In the genomic region with DNA sequence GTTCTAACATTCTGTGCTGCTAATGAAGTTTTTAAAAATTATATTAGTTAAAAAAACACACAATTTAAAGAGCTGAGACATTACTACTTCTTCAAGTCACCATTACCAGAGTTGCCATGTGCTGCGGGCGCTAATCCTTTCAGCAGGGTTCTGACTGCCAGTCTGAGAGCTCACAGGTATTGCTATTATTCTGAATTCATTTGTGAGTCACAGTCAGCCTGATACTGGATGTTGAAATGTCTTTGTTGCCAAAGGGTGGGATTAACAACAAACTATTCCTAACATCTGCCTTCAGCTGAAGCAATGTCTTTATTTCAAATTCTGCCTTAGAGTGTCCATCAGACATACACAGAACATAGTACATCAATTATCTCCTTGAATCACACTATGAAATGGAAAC, we compare ENCODE assay signal across 26 cellular contexts.
"Had no signal": no experiment of that assay in that cellular context is flagged by ENCODE, and none has a peak within 500 bp of the region (broad histone marks: within the 10 kb centered on the region; RNA-seq: fewer than 3 reads in every experiment).

No MANE protein-coding gene starts in this region.

- H3K27ac ChIP-seq: SJCRH30, WERI-Rb-1 had no signal

- H3K9ac ChIP-seq: SK-N-SH had no signal

- H3K4me1 Mint-ChIP-seq: activated naive CD4-positive, alpha-beta T cell treated with anti-CD3 and anti-CD28 coated beads, Interleukin-2, amount 10 ng/mL, durations not matched to agents 7 days and 5 days; activated naive CD8-positive, alpha-beta T cell treated with anti-CD3 and anti-CD28 coated beads for 36 hours; central memory CD8-positive, alpha-beta T cell had no signal

- H3K4me1 ChIP-seq: SJCRH30 had no signal

- DNase-seq: activated CD4-positive, alpha-beta T cell treated with anti-CD3 and anti-CD28 coated beads for 4 hours; activated CD8-positive, alpha-beta memory T cell treated with anti-CD3 and anti-CD28 coated beads, Interleukin-2, amount 50 U/mL, for 4 hours; activated CD8-positive, alpha-beta T cell treated with anti-CD3 and anti-CD28 coated beads for 36 hours; activated gamma-delta T cell treated with Interleukin-2 at 50 U/mL for 16 hours; activated naive CD4-positive, alpha-beta T cell treated with anti-CD3 and anti-CD28 coated beads, Interleukin-2, amount 10 ng/mL, durations not matched to agents 7 days and 5 days; activated naive CD8-positive, alpha-beta T cell treated with anti-CD3 and anti-CD28 coated beads for 36 hours; activated T-cell treated with anti-CD3 and anti-CD28 coated beads, Interleukin-2, amount 50 U/mL, for 72 hours; KG1; MG63; MV-4-11; NCI-H1092 treated with DMSO at 0.1 percent for 48 hours; NCI-H1417 treated with DMSO at 0.1 percent for 48 hours; NCI-H1694; NCI-H2029; NCI-H2107; NCI-H2171 treated with DMSO at 0.1 percent for 48 hours; NCI-H226; NCI-H526; NCI-H82; Right ventricle myocardium superior; SJCRH30; SK-N-SH; T-helper 1 cell; WERI-Rb-1 had no signal

- H3K4me2 ChIP-seq: SK-N-SH had no signal

- H3K36me3 Mint-ChIP-seq: activated naive CD4-positive, alpha-beta T cell treated with anti-CD3 and anti-CD28 coated beads, Interleukin-2, amount 10 ng/mL, durations not matched to agents 7 days and 5 days; activated naive CD8-positive, alpha-beta T cell treated with anti-CD3 and anti-CD28 coated beads for 36 hours had no signal

- H3K4me3 Mint-ChIP-seq: activated CD8-positive, alpha-beta T cell treated with anti-CD3 and anti-CD28 coated beads for 36 hours; activated naive CD4-positive, alpha-beta T cell treated with anti-CD3 and anti-CD28 coated beads, Interleukin-2, amount 10 ng/mL, durations not matched to agents 7 days and 5 days; activated naive CD8-positive, alpha-beta T cell treated with anti-CD3 and anti-CD28 coated beads for 36 hours; activated T-cell treated with anti-CD3 and anti-CD28 coated beads, Interleukin-2, amount 50 U/mL, for 72 hours; central memory CD8-positive, alpha-beta T cell had no signal

- H3K27ac Mint-ChIP-seq: activated CD8-positive, alpha-beta T cell treated with anti-CD3 and anti-CD28 coated beads for 36 hours; activated naive CD4-positive, alpha-beta T cell treated with anti-CD3 and anti-CD28 coated beads, Interleukin-2, amount 10 ng/mL, durations not matched to agents 7 days and 5 days; activated naive CD8-positive, alpha-beta T cell treated with anti-CD3 and anti-CD28 coated beads for 36 hours; activated T-cell treated with anti-CD3 and anti-CD28 coated beads, Interleukin-2, amount 50 U/mL, for 72 hours; activated T-helper 2 cell treated with anti-CD3 and anti-CD28 coated beads, Interferon-gamma antibody, Interleukin-2, Interleukin-4, amounts not matched to agents 10 μg/mL and 5 μg/mL and 100 μg/mL, durations not matched to agents 14 hours and 24 hours and 36 hours had no signal

- H3K27me3 Mint-ChIP-seq: activated CD8-positive, alpha-beta T cell treated with anti-CD3 and anti-CD28 coated beads for 36 hours; activated naive CD4-positive, alpha-beta T cell treated with anti-CD3 and anti-CD28 coated beads, Interleukin-2, amount 10 ng/mL, durations not matched to agents 7 days and 5 days; activated naive CD8-positive, alpha-beta T cell treated with anti-CD3 and anti-CD28 coated beads for 36 hours; central memory CD8-positive, alpha-beta T cell had no signal

- H3K9me3 ChIP-seq: MG63, SJCRH30, SK-N-SH had no signal

- H3K4me3 ChIP-seq: MG63, SJCRH30 had no signal

- H3K9me3 Mint-ChIP-seq: activated CD8-positive, alpha-beta T cell treated with anti-CD3 and anti-CD28 coated beads for 36 hours; activated naive CD4-positive, alpha-beta T cell treated with anti-CD3 and anti-CD28 coated beads, Interleukin-2, amount 10 ng/mL, durations not matched to agents 7 days and 5 days; activated naive CD8-positive, alpha-beta T cell treated with anti-CD3 and anti-CD28 coated beads for 36 hours; activated T-cell treated with anti-CD3 and anti-CD28 coated beads, Interleukin-2, amount 50 U/mL, for 72 hours; activated T-helper 2 cell treated with anti-CD3 and anti-CD28 coated beads, Interferon-gamma antibody, Interleukin-2, Interleukin-4, amounts not matched to agents 10 μg/mL and 5 μg/mL and 100 μg/mL, durations not matched to agents 14 hours and 24 hours and 36 hours; central memory CD8-positive, alpha-beta T cell had no signal

- H3K27me3 ChIP-seq: MG63, SJCRH30 had no signal

- ATAC-seq: activated CD8-positive, alpha-beta T cell treated with anti-CD3 and anti-CD28 coated beads for 36 hours; activated T-cell treated with anti-CD3 and anti-CD28 coated beads, Interleukin-2, amount 50 U/mL, for 72 hours had no signal

- H3K36me3 ChIP-seq: MG63, SJCRH30, WERI-Rb-1 had no signal
